ENCODE assay signal across 1 cellular context in the genomic region with DNA sequence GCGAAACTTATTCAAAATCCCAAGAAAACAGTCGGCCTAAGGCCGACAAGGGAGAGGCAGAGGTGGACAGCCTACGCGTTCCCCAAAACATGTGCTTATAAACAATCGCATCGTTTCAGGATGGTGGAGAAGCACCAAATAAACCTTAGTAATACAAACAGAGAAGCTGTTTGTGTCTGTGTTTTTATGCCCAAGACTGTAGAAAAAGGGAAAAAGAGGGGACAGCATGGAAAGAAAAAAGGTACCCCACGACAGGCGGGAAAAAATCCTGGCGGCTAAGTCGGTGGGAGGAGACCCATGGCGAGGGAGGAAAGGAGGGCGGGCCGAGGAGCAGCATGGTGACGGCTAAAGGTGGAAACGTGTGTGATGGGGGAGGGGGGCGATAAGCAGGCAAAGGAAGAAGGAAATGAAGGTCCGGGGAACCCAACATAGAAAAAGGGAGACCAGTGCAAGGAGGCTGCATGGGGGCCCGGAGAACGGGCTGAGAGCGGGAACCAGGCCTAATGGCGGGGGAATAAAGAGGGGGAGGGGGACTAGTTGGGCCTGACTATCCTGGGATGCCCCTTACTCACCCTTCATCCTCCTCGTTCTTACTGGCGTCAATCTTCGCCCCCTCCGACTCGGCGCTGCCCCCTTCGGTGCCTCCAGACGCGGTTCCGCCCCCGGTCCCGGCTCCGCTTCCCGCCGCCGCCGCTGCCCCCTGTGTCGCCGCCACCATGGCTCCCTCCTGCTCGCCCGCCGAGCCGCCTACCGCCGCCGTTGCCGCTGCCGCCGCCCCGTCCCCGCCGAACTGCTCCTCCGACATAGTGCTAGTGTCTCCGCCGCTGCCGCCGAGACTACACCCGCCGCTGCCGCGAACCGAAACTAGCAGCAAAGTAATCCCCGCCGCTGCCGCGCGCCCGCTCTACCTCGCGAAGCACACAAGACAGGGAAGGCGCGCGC.
TF ChIP-seq lines count a peak whose summit lies in the region.

No MANE protein-coding gene starts in this region.

TF ChIP-seq in HepG2, 621 proteins besides CTCF, POLR2A, EP300 and RAD21 (continues in another document):
- TF ChIP-seq, protein P1, sequence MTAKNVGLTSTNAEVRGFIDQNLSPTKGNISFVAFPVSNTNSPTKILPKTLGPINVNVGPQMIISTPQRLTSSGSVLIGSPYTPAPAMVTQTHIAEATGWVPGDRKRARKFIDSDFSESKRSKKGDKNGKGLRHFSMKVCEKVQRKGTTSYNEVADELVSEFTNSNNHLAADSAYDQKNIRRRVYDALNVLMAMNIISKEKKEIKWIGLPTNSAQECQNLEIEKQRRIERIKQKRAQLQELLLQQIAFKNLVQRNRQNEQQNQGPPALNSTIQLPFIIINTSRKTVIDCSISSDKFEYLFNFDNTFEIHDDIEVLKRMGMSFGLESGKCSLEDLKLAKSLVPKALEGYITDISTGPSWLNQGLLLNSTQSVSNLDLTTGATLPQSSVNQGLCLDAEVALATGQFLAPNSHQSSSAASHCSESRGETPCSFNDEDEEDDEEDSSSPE (CRISPR knock-in tag; IDR thresholded peaks at IDR 0.05) = peak; percentile 50; the same call in 1 of the 2 replicates
- TF ChIP-seq YEATS4 (CRISPR knock-in tag; IDR thresholded peaks at IDR 0.05; ENCODE audit: borderline replicate concordance) (peak; percentile 13; the same call in 1 of the 2 replicates), THAP11 (CRISPR knock-in tag; IDR thresholded peaks at IDR 0.05) (no peak), MAFK (conservative IDR thresholded peaks at IDR 0.05 in 1 of 2, IDR thresholded peaks at IDR 0.05 in 1 of 2; ENCODE audit: low read length in 2 of 2) (no peak), ZSCAN29 (CRISPR knock-in tag; conservative IDR thresholded peaks at IDR 0.05) (no peak), ZNF790 (CRISPR knock-in tag; IDR thresholded peaks at IDR 0.05; ENCODE audit: borderline replicate concordance) (no peak), ZNF569 (CRISPR knock-in tag; IDR thresholded peaks at IDR 0.05; ENCODE audit: borderline replicate concordance) (no peak), ZNF841 (CRISPR knock-in tag; IDR thresholded peaks at IDR 0.05; ENCODE audit: borderline replicate concordance) (no peak), HHEX (CRISPR knock-in tag; IDR thresholded peaks at IDR 0.05) (no peak), FOSL2 (CRISPR knock-in tag; IDR thresholded peaks at IDR 0.05) (no peak), XRCC5 (optimal IDR thresholded peaks at IDR 0.05; ENCODE audit: low read length) (peak; percentile 25), ZNF616 (CRISPR knock-in tag; IDR thresholded peaks at IDR 0.05; ENCODE audit: low read depth) (0 out of 2 replicates have a peak, but pooled peaks have one; percentile 23), FLYWCH1 (CRISPR knock-in tag; IDR thresholded peaks at IDR 0.05) (no peak), ONECUT2 (CRISPR knock-in tag; IDR thresholded peaks at IDR 0.05) (no peak), HNRNPLL (IDR thresholded peaks at IDR 0.05; ENCODE audit: low read depth, low read length, poor library complexity, severe bottlenecking) (no peak), SAFB2 (CRISPR knock-in tag; IDR thresholded peaks at IDR 0.05; ENCODE audit: borderline replicate concordance, low read depth) (no peak), CHCHD3 (CRISPR knock-in tag; IDR thresholded peaks at IDR 0.05) (no peak), ZNF253 (CRISPR knock-in tag; IDR thresholded peaks at IDR 0.05; ENCODE audit: borderline replicate concordance) (0 out of 2 replicates have a peak, but pooled peaks have one; percentile 78), ZNF296 (CRISPR knock-in tag; conservative IDR thresholded peaks at IDR 0.05) (no peak), ZNF329 (CRISPR knock-in tag; IDR thresholded peaks at IDR 0.05; ENCODE audit: low read depth) (no peak), ZNF556 (CRISPR knock-in tag; IDR thresholded peaks at IDR 0.05; ENCODE audit: borderline replicate concordance) (0 out of 2 replicates have a peak, but pooled peaks have one; percentile 43), DMAP1 (CRISPR knock-in tag; IDR thresholded peaks at IDR 0.05) (peak; percentile 3; the same call in 1 of the 2 replicates), ZNF543 (CRISPR knock-in tag; IDR thresholded peaks at IDR 0.05) (0 out of 2 replicates have a peak, but pooled peaks have one; percentile 6), DNMT1 (CRISPR knock-in tag; IDR thresholded peaks at IDR 0.05) (no peak), RBM22 (optimal IDR thresholded peaks at IDR 0.05; ENCODE audit: low read length) (peak; percentile 17), NAIF1 (CRISPR knock-in tag; IDR thresholded peaks at IDR 0.05; ENCODE audit: borderline replicate concordance) (no peak), ARNT (IDR thresholded peaks at IDR 0.05) (no peak), ZNF263 (CRISPR knock-in tag; IDR thresholded peaks at IDR 0.05) (no peak)
- TF ChIP-seq, protein P2, sequence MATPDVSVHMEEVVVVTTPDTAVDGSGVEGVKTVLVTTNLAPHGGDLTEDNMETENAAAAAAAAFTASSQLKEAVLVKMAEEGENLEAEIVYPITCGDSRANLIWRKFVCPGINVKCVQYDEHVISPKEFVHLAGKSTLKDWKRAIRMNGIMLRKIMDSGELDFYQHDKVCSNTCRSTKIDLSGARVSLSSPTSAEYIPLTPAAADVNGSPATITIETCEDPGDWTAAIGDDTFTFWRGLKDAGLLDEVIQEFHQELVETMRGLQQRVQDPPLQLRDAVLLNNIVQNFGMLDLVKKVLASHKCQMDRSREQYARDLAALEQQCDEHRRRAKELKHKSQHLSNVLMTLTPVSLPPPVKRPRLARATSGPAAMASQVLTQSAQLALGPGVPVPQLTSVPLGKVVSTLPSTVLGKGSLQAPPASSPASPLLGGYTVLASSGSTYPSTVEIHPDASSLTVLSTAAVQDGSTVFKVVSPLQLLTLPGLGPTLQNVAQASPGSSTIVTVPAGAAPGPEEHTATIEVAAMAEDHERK (CRISPR knock-in tag; IDR thresholded peaks at IDR 0.05; ENCODE audit: low read depth) = no peak
- TF ChIP-seq, protein P3, sequence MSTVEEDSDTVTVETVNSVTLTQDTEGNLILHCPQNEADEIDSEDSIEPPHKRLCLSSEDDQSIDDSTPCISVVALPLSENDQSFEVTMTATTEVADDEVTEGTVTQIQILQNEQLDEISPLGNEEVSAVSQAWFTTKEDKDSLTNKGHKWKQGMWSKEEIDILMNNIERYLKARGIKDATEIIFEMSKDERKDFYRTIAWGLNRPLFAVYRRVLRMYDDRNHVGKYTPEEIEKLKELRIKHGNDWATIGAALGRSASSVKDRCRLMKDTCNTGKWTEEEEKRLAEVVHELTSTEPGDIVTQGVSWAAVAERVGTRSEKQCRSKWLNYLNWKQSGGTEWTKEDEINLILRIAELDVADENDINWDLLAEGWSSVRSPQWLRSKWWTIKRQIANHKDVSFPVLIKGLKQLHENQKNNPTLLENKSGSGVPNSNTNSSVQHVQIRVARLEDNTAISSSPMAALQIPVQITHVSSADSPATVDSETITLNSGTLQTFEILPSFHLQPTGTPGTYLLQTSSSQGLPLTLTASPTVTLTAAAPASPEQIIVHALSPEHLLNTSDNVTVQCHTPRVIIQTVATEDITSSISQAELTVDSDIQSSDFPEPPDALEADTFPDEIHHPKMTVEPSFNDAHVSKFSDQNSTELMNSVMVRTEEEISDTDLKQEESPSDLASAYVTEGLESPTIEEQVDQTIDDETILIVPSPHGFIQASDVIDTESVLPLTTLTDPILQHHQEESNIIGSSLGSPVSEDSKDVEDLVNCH (CRISPR knock-in tag; IDR thresholded peaks at IDR 0.05) = no peak
- TF ChIP-seq, protein P4, sequence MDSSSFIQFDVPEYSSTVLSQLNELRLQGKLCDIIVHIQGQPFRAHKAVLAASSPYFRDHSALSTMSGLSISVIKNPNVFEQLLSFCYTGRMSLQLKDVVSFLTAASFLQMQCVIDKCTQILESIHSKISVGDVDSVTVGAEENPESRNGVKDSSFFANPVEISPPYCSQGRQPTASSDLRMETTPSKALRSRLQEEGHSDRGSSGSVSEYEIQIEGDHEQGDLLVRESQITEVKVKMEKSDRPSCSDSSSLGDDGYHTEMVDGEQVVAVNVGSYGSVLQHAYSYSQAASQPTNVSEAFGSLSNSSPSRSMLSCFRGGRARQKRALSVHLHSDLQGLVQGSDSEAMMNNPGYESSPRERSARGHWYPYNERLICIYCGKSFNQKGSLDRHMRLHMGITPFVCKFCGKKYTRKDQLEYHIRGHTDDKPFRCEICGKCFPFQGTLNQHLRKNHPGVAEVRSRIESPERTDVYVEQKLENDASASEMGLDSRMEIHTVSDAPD (CRISPR knock-in tag; IDR thresholded peaks at IDR 0.05) = no peak
- TF ChIP-seq, protein P5, sequence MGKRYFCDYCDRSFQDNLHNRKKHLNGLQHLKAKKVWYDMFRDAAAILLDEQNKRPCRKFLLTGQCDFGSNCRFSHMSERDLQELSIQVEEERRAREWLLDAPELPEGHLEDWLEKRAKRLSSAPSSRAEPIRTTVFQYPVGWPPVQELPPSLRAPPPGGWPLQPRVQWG (CRISPR knock-in tag; IDR thresholded peaks at IDR 0.05; ENCODE audit: borderline replicate concordance, low read depth) = no peak
- TF ChIP-seq, protein P6, sequence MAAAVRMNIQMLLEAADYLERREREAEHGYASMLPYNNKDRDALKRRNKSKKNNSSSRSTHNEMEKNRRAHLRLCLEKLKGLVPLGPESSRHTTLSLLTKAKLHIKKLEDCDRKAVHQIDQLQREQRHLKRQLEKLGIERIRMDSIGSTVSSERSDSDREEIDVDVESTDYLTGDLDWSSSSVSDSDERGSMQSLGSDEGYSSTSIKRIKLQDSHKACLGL (CRISPR knock-in tag; IDR thresholded peaks at IDR 0.05) = no peak
- TF ChIP-seq, protein P7, sequence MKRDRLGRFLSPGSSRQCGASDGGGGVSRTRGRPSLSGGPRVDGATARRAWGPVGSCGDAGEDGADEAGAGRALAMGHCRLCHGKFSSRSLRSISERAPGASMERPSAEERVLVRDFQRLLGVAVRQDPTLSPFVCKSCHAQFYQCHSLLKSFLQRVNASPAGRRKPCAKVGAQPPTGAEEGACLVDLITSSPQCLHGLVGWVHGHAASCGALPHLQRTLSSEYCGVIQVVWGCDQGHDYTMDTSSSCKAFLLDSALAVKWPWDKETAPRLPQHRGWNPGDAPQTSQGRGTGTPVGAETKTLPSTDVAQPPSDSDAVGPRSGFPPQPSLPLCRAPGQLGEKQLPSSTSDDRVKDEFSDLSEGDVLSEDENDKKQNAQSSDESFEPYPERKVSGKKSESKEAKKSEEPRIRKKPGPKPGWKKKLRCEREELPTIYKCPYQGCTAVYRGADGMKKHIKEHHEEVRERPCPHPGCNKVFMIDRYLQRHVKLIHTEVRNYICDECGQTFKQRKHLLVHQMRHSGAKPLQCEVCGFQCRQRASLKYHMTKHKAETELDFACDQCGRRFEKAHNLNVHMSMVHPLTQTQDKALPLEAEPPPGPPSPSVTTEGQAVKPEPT (CRISPR knock-in tag; IDR thresholded peaks at IDR 0.05; ENCODE audit: low read depth) = no peak
- TF ChIP-seq, protein P8, sequence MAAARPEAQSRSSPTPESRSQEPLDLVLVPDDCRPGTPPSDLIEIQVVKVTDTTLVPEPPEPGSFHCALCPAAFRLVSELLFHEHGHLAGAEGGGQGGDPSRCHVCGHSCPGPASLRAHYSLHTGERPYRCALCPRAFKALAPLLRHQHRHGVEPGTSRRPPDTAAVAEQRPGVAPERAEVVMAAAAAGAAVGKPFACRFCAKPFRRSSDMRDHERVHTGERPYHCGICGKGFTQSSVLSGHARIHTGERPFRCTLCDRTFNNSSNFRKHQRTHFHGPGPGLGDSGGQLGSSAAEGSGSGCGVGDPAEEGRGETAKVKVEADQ (CRISPR knock-in tag; IDR thresholded peaks at IDR 0.05; ENCODE audit: borderline replicate concordance) = no peak; the same call in 1 of the 2 replicates
- TF ChIP-seq, protein P9, sequence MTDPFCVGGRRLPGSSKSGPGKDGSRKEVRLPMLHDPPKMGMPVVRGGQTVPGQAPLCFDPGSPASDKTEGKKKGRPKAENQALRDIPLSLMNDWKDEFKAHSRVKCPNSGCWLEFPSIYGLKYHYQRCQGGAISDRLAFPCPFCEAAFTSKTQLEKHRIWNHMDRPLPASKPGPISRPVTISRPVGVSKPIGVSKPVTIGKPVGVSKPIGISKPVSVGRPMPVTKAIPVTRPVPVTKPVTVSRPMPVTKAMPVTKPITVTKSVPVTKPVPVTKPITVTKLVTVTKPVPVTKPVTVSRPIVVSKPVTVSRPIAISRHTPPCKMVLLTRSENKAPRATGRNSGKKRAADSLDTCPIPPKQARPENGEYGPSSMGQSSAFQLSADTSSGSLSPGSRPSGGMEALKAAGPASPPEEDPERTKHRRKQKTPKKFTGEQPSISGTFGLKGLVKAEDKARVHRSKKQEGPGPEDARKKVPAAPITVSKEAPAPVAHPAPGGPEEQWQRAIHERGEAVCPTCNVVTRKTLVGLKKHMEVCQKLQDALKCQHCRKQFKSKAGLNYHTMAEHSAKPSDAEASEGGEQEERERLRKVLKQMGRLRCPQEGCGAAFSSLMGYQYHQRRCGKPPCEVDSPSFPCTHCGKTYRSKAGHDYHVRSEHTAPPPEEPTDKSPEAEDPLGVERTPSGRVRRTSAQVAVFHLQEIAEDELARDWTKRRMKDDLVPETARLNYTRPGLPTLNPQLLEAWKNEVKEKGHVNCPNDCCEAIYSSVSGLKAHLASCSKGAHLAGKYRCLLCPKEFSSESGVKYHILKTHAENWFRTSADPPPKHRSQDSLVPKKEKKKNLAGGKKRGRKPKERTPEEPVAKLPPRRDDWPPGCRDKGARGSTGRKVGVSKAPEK (CRISPR knock-in tag; IDR thresholded peaks at IDR 0.05; ENCODE audit: borderline replicate concordance) = no peak
- TF ChIP-seq, protein P10, sequence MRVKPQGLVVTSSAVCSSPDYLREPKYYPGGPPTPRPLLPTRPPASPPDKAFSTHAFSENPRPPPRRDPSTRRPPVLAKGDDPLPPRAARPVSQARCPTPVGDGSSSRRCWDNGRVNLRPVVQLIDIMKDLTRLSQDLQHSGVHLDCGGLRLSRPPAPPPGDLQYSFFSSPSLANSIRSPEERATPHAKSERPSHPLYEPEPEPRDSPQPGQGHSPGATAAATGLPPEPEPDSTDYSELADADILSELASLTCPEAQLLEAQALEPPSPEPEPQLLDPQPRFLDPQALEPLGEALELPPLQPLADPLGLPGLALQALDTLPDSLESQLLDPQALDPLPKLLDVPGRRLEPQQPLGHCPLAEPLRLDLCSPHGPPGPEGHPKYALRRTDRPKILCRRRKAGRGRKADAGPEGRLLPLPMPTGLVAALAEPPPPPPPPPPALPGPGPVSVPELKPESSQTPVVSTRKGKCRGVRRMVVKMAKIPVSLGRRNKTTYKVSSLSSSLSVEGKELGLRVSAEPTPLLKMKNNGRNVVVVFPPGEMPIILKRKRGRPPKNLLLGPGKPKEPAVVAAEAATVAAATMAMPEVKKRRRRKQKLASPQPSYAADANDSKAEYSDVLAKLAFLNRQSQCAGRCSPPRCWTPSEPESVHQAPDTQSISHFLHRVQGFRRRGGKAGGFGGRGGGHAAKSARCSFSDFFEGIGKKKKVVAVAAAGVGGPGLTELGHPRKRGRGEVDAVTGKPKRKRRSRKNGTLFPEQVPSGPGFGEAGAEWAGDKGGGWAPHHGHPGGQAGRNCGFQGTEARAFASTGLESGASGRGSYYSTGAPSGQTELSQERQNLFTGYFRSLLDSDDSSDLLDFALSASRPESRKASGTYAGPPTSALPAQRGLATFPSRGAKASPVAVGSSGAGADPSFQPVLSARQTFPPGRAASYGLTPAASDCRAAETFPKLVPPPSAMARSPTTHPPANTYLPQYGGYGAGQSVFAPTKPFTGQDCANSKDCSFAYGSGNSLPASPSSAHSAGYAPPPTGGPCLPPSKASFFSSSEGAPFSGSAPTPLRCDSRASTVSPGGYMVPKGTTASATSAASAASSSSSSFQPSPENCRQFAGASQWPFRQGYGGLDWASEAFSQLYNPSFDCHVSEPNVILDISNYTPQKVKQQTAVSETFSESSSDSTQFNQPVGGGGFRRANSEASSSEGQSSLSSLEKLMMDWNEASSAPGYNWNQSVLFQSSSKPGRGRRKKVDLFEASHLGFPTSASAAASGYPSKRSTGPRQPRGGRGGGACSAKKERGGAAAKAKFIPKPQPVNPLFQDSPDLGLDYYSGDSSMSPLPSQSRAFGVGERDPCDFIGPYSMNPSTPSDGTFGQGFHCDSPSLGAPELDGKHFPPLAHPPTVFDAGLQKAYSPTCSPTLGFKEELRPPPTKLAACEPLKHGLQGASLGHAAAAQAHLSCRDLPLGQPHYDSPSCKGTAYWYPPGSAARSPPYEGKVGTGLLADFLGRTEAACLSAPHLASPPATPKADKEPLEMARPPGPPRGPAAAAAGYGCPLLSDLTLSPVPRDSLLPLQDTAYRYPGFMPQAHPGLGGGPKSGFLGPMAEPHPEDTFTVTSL (CRISPR knock-in tag; IDR thresholded peaks at IDR 0.05; ENCODE audit: borderline replicate concordance) = no peak
